ENCODE assay signal across 18 cellular contexts in genomic region chr17:37447641-37448040, GRCh38. TPM values are rescaled to one million over a fixed set of nuclear protein-coding genes. Genes with fewer than 3 reads are reported as not detected.
DNase-seq lines count a peak whose midpoint lies in the region; ATAC-seq, FAIRE-seq and TF ChIP-seq lines count a peak whose summit lies in the region.
"Had no signal": no experiment of that assay in that cellular context is flagged by ENCODE, and none has a peak within 500 bp of the region (broad histone marks: within the 10 kb centered on the region; RNA-seq: fewer than 3 reads in every experiment).

No MANE protein-coding gene starts in this region.

- H3K79me2 ChIP-seq in PC-3 (ENCODE audit: low read length): 0 out of 2 replicates have a peak, but pooled peaks cover 4% of the 10 kb centered on the region
- H3K79me2 ChIP-seq in neural progenitor cell (ENCODE audit: low read depth): no peaks in the 10 kb centered on the region

- H3K4me3 Mint-ChIP-seq in neural progenitor cell: no peak overlapping the region
- H3K4me3 Mint-ChIP-seq: activated T-helper 1 cell treated with anti-CD3 and anti-CD28 coated beads, Interleukin-12 subunit alpha, Interleukin-12 subunit beta, Interleukin-2, Interleukin-4 antibody, amounts not matched to agents 30 ng/mL and 10 ng/mL and 1 ng/mL, durations not matched to agents 14 hours and 24 hours and 36 hours; H9; nephron had no signal

- no peak overlapping the region for H3K4me3 ChIP-seq in PC-3 (ENCODE audit: low read length)
- no peak overlapping the region for H3K4me3 ChIP-seq in bronchial epithelial cell (ENCODE audit: low read depth, low read length)
- H3K4me3 ChIP-seq in neural progenitor cell: no peak overlapping the region
- no peak overlapping the region for H3K4me3 ChIP-seq in ascending aorta
- no peak overlapping the region for H3K4me3 ChIP-seq in spleen
- H3K4me3 ChIP-seq: upper lobe of left lung had no signal

- no peak for TF ChIP-seq POLR2A in spleen (IDR thresholded peaks at IDR 0.05)

- H3K4me1 Mint-ChIP-seq in neural progenitor cell: peaks cover 32% of the 10 kb centered on the region

- H3K9me3 Mint-ChIP-seq in neural progenitor cell: no peaks in the 10 kb centered on the region
- H3K9me3 Mint-ChIP-seq: activated T-helper 1 cell treated with anti-CD3 and anti-CD28 coated beads, Interleukin-12 subunit alpha, Interleukin-12 subunit beta, Interleukin-2, Interleukin-4 antibody, amounts not matched to agents 30 ng/mL and 10 ng/mL and 1 ng/mL, durations not matched to agents 14 hours and 24 hours and 36 hours; H9; nephron had no signal

- H3K27ac Mint-ChIP-seq in neural progenitor cell: peak overlapping the region; percentile 81
- H3K27ac Mint-ChIP-seq: activated T-helper 1 cell treated with anti-CD3 and anti-CD28 coated beads, Interleukin-12 subunit alpha, Interleukin-12 subunit beta, Interleukin-2, Interleukin-4 antibody, amounts not matched to agents 30 ng/mL and 10 ng/mL and 1 ng/mL, durations not matched to agents 14 hours and 24 hours and 36 hours; nephron had no signal

- H3K36me3 ChIP-seq in PC-3 (ENCODE audit: low read depth, low read length) (peaks cover 2% of the 10 kb centered on the region; the same call in 1 of the 2 replicates), bronchial epithelial cell (ENCODE audit: control insufficient read depth, insufficient read depth, low read length) (no peaks in the 10 kb centered on the region), neural progenitor cell (no peaks in the 10 kb centered on the region), ascending aorta (peaks cover 46 to 54% of the 10 kb centered on the region in 2 donors), spleen (peaks cover 3 to 100% (median 52%) of the 10 kb centered on the region in 6 donors)

- no peaks in the 10 kb centered on the region for H4K20me1 ChIP-seq in PC-3 (ENCODE audit: low read length)
- peaks cover 10% of the 10 kb centered on the region for H4K20me1 ChIP-seq in neural progenitor cell (ENCODE audit: low read depth)

- peaks cover 48% of the 10 kb centered on the region for H3K4me1 ChIP-seq in PC-3 (ENCODE audit: insufficient read depth, low read length)
- H3K4me1 ChIP-seq in neural progenitor cell: peaks cover 31% of the 10 kb centered on the region
- H3K4me1 ChIP-seq in ascending aorta: no peaks in the 10 kb centered on the region
- no peaks in the 10 kb centered on the region for H3K4me1 ChIP-seq in spleen
- H3K4me1 ChIP-seq: upper lobe of left lung had no signal

- no TSS peak for BruUV-seq in PC-3 (replicated peaks; lab: Mats Ljungman, UMichigan)

- H3K4me2 ChIP-seq in PC-3 (ENCODE audit: low read length): peak overlapping the region; percentile 38; the same call in 1 of the 2 replicates
- no peak overlapping the region for H3K4me2 ChIP-seq in neural progenitor cell

- H2AFZ ChIP-seq in PC-3 (ENCODE audit: low read length) (no peak overlapping the region), neural progenitor cell (replicated peaks) (no peak overlapping the region)

- DNase-seq in EL (peak; percentile 56), PC-3 (peak; percentile 55), bronchial epithelial cell (ENCODE audit: low read depth) (peak; percentile 78), neural progenitor cell (ENCODE audit: low spot score) (no peak), NCI-H1436 treated with DMSO at 0.1 percent for 48 hours (lab: John Stamatoyannopoulos, UW) (no peak), foreskin melanocyte (no peak), ascending aorta (ENCODE audit: low spot score in 2 of 2) (no peak), spleen (no peak)
- DNase-seq: activated CD4-positive, CD25-positive, alpha-beta regulatory T cell treated with anti-CD3 and anti-CD28 coated beads, Interleukin-2, amount 50 U/mL, for 72 hours; H9; left colon; NCI-H1436; NCI-H748 treated with DMSO at 0.1 percent for 48 hours; stimulated activated CD4-positive, alpha-beta T cell treated with anti-CD3 and anti-CD28 coated beads, Interleukin-12 subunit alpha, Interleukin-12 subunit beta, amount 100 ng/mL, for 4 hours; upper lobe of left lung had no signal

- peak; percentile 73 for ATAC-seq in PC-3
- ATAC-seq: left colon had no signal

- intact Hi-C loops in PC-3 (cut with micrococcal nuclease) (loop anchor here (5.0 kb wide), 1 partner anchor 40 kb away; the partner anchor contains the start of gene DUSP14), ascending aorta (cut with DNase I) (no loop called here), spleen (cut with DNase I; ENCODE audit: low total_unique reads) (no loop called here)

- H3K27me3 ChIP-seq in PC-3 (ENCODE audit: low read length): no peaks in the 10 kb centered on the region
- H3K27me3 ChIP-seq in bronchial epithelial cell (ENCODE audit: control insufficient read depth, insufficient read depth, low read length): no peaks in the 10 kb centered on the region
- no peaks in the 10 kb centered on the region for H3K27me3 ChIP-seq in neural progenitor cell
- H3K27me3 ChIP-seq in ascending aorta: no peaks in the 10 kb centered on the region
- H3K27me3 ChIP-seq in spleen (replicated peaks in 1 of 7): no peaks in the 10 kb centered on the region
- H3K27me3 ChIP-seq: upper lobe of left lung had no signal

- WGBS in spleen, 5 donors: 90 to 100% (median 98%) methylated on average over 1 of the region's 1 CpG

- peak overlapping the region; percentile 70 for H3K27ac ChIP-seq in PC-3 (ENCODE audit: low read length)
- no peak overlapping the region for H3K27ac ChIP-seq in neural progenitor cell
- H3K27ac ChIP-seq in ascending aorta: no peak overlapping the region
- no peak overlapping the region for H3K27ac ChIP-seq in spleen
- H3K27ac ChIP-seq: upper lobe of left lung had no signal

- POLR2A ChIA-PET in PC-3 (lab: Charles Lee; ENCODE audit: unreplicated experiment): no interaction called here

- no peak overlapping the region for H3K9ac ChIP-seq in PC-3 (ENCODE audit: low read length)
- no peak overlapping the region for H3K9ac ChIP-seq in neural progenitor cell

- H3F3A ChIP-seq in PC-3 (ENCODE audit: low read length, unreplicated experiment): no peaks in the 10 kb centered on the region
- peaks cover 42% of the 10 kb centered on the region for H3F3A ChIP-seq in neural progenitor cell (ENCODE audit: low read depth)

- H3K36me3 Mint-ChIP-seq in neural progenitor cell: peaks cover 10% of the 10 kb centered on the region

- CTCF ChIA-PET in PC-3 (lab: Charles Lee): no interaction called here

- H3K9me3 ChIP-seq in PC-3 (ENCODE audit: low read length) (no peaks in the 10 kb centered on the region), neural progenitor cell (ENCODE audit: low read depth) (no peaks in the 10 kb centered on the region), ascending aorta (no peaks in the 10 kb centered on the region), spleen (no peaks in the 10 kb centered on the region)
- H3K9me3 ChIP-seq: upper lobe of left lung had no signal

- no peak for TF ChIP-seq CTCF in PC-3 (conservative IDR thresholded peaks at IDR 0.05; ENCODE audit: low read depth, low read length)
- TF ChIP-seq CTCF in bronchial epithelial cell (IDR thresholded peaks at IDR 0.05; ENCODE audit: insufficient read depth, low read length, severe bottlenecking): no peak
- TF ChIP-seq CTCF in neural progenitor cell (IDR thresholded peaks at IDR 0.05): no peak
- no peak for TF ChIP-seq CTCF in ascending aorta (IDR thresholded peaks at IDR 0.05)
- no peak for TF ChIP-seq CTCF in spleen (IDR thresholded peaks at IDR 0.05 in 8 of 11, conservative IDR thresholded peaks at IDR 0.05 in 3 of 11)

- H3K9me2 ChIP-seq in PC-3 (replicated peaks; ENCODE audit: low read length): no peaks in the 10 kb centered on the region

- no peak for FAIRE-seq in bronchial epithelial cell (lab: Jason Lieb, UNC)
- FAIRE-seq: colon had no signal

- no peaks in the 10 kb centered on the region for H3K27me3 Mint-ChIP-seq in neural progenitor cell (ENCODE audit: insufficient read depth, low read depth)

RNA-seq across cellular contexts. Expression of gene TADA2A, which starts 41.0 kb away (rescaled TPM):
- total RNA-seq in PC-3 (2014; rRNA removed) (12.7 and 16.5 TPM in 2 replicates), bronchial epithelial cell (15.8 and 17.3 TPM in 2 replicates), neural progenitor cell (ENCODE audit: low replicate concordance) (25.4 and 30.7 TPM in 2 replicates), ascending aorta (7.7 TPM), spleen (10 to 100 TPM; 13.7 to 31.8 (median 24.0) TPM)
- 1 to 10 TPM; 7.8 to 9.4 (median 8.1) TPM for polyA plus RNA-seq in spleen

RNA-seq across cellular contexts. Expression of gene ACACA, which starts 41.0 kb away (rescaled TPM):
- total RNA-seq in PC-3 (2014; rRNA removed) (33.0 and 40.3 TPM in 2 replicates), bronchial epithelial cell (44.8 and 59.5 TPM in 2 replicates), neural progenitor cell (ENCODE audit: low replicate concordance) (88.6 and 94.9 TPM in 2 replicates), ascending aorta (69.0 TPM), spleen (10 to 100 TPM; 23.6 to 50.8 (median 32.2) TPM)
- polyA plus RNA-seq in spleen: 1 to 10 TPM; 3.2 to 8.3 (median 4.8) TPM

RNA-seq across cellular contexts. Expression of gene DUSP14, which starts 42.0 kb away (rescaled TPM):
- total RNA-seq in PC-3 (2014; rRNA removed) (49.4 and 56.2 TPM in 2 replicates), bronchial epithelial cell (68.4 and 79.6 TPM in 2 replicates), neural progenitor cell (ENCODE audit: low replicate concordance) (17.3 and 21.6 TPM in 2 replicates), ascending aorta (4.6 TPM), spleen (10 to 100 TPM in 1 of 7 donors, 1 to 10 TPM in 6; 2.6 to 16.3 (median 4.4) TPM)
- 1 to 10 TPM; 2.7 to 3.6 (median 3.4) TPM for polyA plus RNA-seq in spleen

Comparison
In these comparisons a context has a peak if more than half of its experiments do, and no peak if none do; other contexts are left out.
1. DNase-seq: peak in EL (single experiment), PC-3 (single experiment) and bronchial epithelial cell (single experiment); none in neural progenitor cell (single experiment), NCI-H1436 treated with DMSO at 0.1 percent for 48 hours (single experiment), foreskin melanocyte (single experiment), ascending aorta (0 of 2) and spleen (single experiment).